In the genomic region with DNA sequence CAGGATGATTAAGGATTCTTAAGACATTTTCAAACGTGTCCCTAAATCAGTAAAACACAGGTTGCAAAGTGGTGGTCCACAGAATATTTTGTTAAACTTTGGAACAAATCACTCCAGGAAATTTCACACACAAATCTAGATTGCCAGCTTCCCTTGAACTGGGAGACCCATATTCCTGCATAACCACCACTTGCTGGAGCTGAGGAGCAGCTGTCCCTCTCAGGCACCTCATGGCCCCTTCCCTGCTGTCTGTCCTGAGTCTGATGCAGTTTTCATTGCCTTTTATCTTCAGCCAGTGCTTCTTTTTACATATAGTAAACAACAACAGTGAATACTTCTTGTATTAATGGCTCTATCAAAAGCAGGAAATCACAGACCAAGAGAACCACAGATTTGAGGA, we compare ENCODE assay signal across 28 cellular contexts.
DNase-seq lines count a peak whose midpoint lies in the region; ATAC-seq and TF ChIP-seq lines count a peak whose summit lies in the region.
"Had no signal": no experiment of that assay in that cellular context is flagged by ENCODE, and none has a peak within 500 bp of the region (broad histone marks: within the 10 kb centered on the region; RNA-seq: fewer than 3 reads in every experiment).

No MANE protein-coding gene starts in this region.

- H3K9me3 ChIP-seq in HUES64 (ENCODE audit: insufficient read depth, low read depth, low read length): no peaks in the 10 kb centered on the region
- no peaks in the 10 kb centered on the region for H3K9me3 ChIP-seq in ectodermal cell (ENCODE audit: control insufficient read depth, low read length)
- no peaks in the 10 kb centered on the region for H3K9me3 ChIP-seq in neural progenitor cell (ENCODE audit: low read depth)
- H3K9me3 ChIP-seq: colonic mucosa, HAP-1, Peyer's patch, stomach, thyroid gland had no signal

- H3K36me3 ChIP-seq in HUES64 (ENCODE audit: insufficient read depth, low read length) (peaks cover 61% of the 10 kb centered on the region), ectodermal cell (ENCODE audit: control insufficient read depth, insufficient read depth, low read length) (peaks cover 27% of the 10 kb centered on the region), neural progenitor cell (no peaks in the 10 kb centered on the region)
- H3K36me3 ChIP-seq: colonic mucosa had no signal

- H3K4me2 ChIP-seq in neural progenitor cell: no peak overlapping the region

- H3K4me3 Mint-ChIP-seq in neural progenitor cell: no peak overlapping the region
- H3K4me3 Mint-ChIP-seq: activated CD4-positive, alpha-beta T cell treated with anti-CD3 and anti-CD28 coated beads, Interleukin-2, amount 10 ng/mL, durations not matched to agents 24 days and 14 days; activated naive CD4-positive, alpha-beta T cell treated with anti-CD3 and anti-CD28 coated beads, Interleukin-2, amount 10 ng/mL, durations not matched to agents 7 days and 5 days; activated T-cell treated with anti-CD3 and anti-CD28 coated beads, Interleukin-2, amount 50 U/mL, for 72 hours; CD8-positive, alpha-beta memory T cell; effector memory CD8-positive, alpha-beta T cell had no signal

- no peaks in the 10 kb centered on the region for H3K9me3 Mint-ChIP-seq in neural progenitor cell
- H3K9me3 Mint-ChIP-seq: activated CD4-positive, alpha-beta T cell treated with anti-CD3 and anti-CD28 coated beads, Interleukin-2, amount 10 ng/mL, durations not matched to agents 24 days and 14 days; activated naive CD4-positive, alpha-beta T cell treated with anti-CD3 and anti-CD28 coated beads, Interleukin-2, amount 10 ng/mL, durations not matched to agents 7 days and 5 days; activated T-cell treated with anti-CD3 and anti-CD28 coated beads, Interleukin-2, amount 50 U/mL, for 72 hours; CD8-positive, alpha-beta memory T cell; effector memory CD8-positive, alpha-beta T cell had no signal

- H3K27ac Mint-ChIP-seq in neural progenitor cell: no peak overlapping the region
- H3K27ac Mint-ChIP-seq: activated CD4-positive, alpha-beta T cell treated with anti-CD3 and anti-CD28 coated beads, Interleukin-2, amount 10 ng/mL, durations not matched to agents 24 days and 14 days had no signal

- ATAC-seq in HG02610 (IDR thresholded peaks at IDR 0.05; ENCODE audit: unreplicated experiment) (no peak), HG03521 (IDR thresholded peaks at IDR 0.05; ENCODE audit: unreplicated experiment) (no peak)
- ATAC-seq: activated T-cell treated with anti-CD3 and anti-CD28 coated beads, Interleukin-2, amount 50 U/mL, for 72 hours; effector memory CD8-positive, alpha-beta T cell; esophagus mucosa had no signal

- H3K4me1 ChIP-seq in HUES64 (ENCODE audit: insufficient read depth, low read length) (peaks cover 20% of the 10 kb centered on the region), ectodermal cell (ENCODE audit: control insufficient read depth, insufficient read depth, low read length) (peaks cover 20% of the 10 kb centered on the region), neural progenitor cell (peaks cover 22% of the 10 kb centered on the region)
- H3K4me1 ChIP-seq: colonic mucosa, Peyer's patch had no signal

- H3K36me3 Mint-ChIP-seq in neural progenitor cell: peaks cover 19% of the 10 kb centered on the region

- H3K79me2 ChIP-seq in neural progenitor cell (ENCODE audit: low read depth): peaks cover 48% of the 10 kb centered on the region

- H3F3A ChIP-seq in neural progenitor cell (ENCODE audit: low read depth): peaks cover 17% of the 10 kb centered on the region

- WGBS in HUES64: 38% methylated on average over 1 of the region's 1 CpG
- 42 to 55% methylated on average over 1 of the region's 1 CpG for WGBS in ectodermal cell, 2 experiments

- no peak overlapping the region for H2AFZ ChIP-seq in neural progenitor cell (replicated peaks)

- H3K27ac ChIP-seq in HUES64 (ENCODE audit: low read depth, low read length) (peak overlapping the region; percentile 47; the same call in 1 of the 2 replicates), ectodermal cell (ENCODE audit: insufficient read depth, low read depth, low read length, poor library complexity, severe bottlenecking) (peak overlapping the region; percentile 65), neural progenitor cell (peak overlapping the region; percentile 23)
- H3K27ac ChIP-seq: colonic mucosa, Peyer's patch, stomach, thyroid gland, WERI-Rb-1 had no signal

- no peak overlapping the region for H3K4me3 ChIP-seq in HUES64 (ENCODE audit: low read length)
- H3K4me3 ChIP-seq in ectodermal cell (ENCODE audit: insufficient read depth, low read depth, low read length): no peak overlapping the region
- H3K4me3 ChIP-seq in neural progenitor cell: no peak overlapping the region
- H3K4me3 ChIP-seq: colonic mucosa, HAP-1, Peyer's patch, skin epidermis, stomach, thyroid gland had no signal

- TF ChIP-seq CTCF in neural progenitor cell (IDR thresholded peaks at IDR 0.05): no peak

- no peaks in the 10 kb centered on the region for H3K27me3 Mint-ChIP-seq in neural progenitor cell (ENCODE audit: insufficient read depth, low read depth)
- H3K27me3 Mint-ChIP-seq: activated CD4-positive, alpha-beta T cell treated with anti-CD3 and anti-CD28 coated beads, Interleukin-2, amount 10 ng/mL, durations not matched to agents 24 days and 14 days; activated naive CD4-positive, alpha-beta T cell treated with anti-CD3 and anti-CD28 coated beads, Interleukin-2, amount 10 ng/mL, durations not matched to agents 7 days and 5 days; effector memory CD8-positive, alpha-beta T cell had no signal

- DNase-seq in NCI-H82 (lab: John Stamatoyannopoulos, UW): peak; percentile 23
- no peak for DNase-seq in NCI-H82 treated with DMSO at 0.1 percent for 48 hours (lab: John Stamatoyannopoulos, UW; ENCODE audit: unreplicated experiment)
- no peak for DNase-seq in neural progenitor cell (ENCODE audit: low spot score)
- DNase-seq in posterior vena cava (ENCODE audit: low spot score): no peak
- DNase-seq: activated CD4-positive, alpha-beta T cell treated with anti-CD3 and anti-CD28 coated beads, Interleukin-2, amount 10 ng/mL, durations not matched to agents 24 days and 14 days; activated naive CD4-positive, alpha-beta T cell treated with anti-CD3 and anti-CD28 coated beads, Interleukin-2, amount 10 ng/mL, durations not matched to agents 7 days and 5 days; activated T-cell treated with anti-CD3 and anti-CD28 coated beads, Interleukin-2, amount 50 U/mL, for 72 hours; CD8-positive, alpha-beta memory T cell; colonic mucosa; effector memory CD8-positive, alpha-beta T cell; head of caudate nucleus; Kasumi-1; NCI-H1694; NCI-H2171 treated with DMSO at 0.1 percent for 48 hours; Peyer's patch; SHP77 treated with DMSO at 0.1 percent for 48 hours; stomach; SW 1271; T1000; thyroid gland; WERI-Rb-1 had no signal

- H3K4me1 Mint-ChIP-seq in neural progenitor cell: peaks cover 22% of the 10 kb centered on the region

- peaks cover 34% of the 10 kb centered on the region for H4K20me1 ChIP-seq in neural progenitor cell (ENCODE audit: low read depth)

- H3K9ac ChIP-seq in HUES64 (ENCODE audit: low read depth, low read length): no peak overlapping the region; the same call in 1 of the 2 replicates
- no peak overlapping the region for H3K9ac ChIP-seq in neural progenitor cell

- intact Hi-C loops in posterior vena cava (cut with DNase I): no loop called here

- H3K27me3 ChIP-seq in HUES64 (ENCODE audit: insufficient read depth, low read length) (no peaks in the 10 kb centered on the region), ectodermal cell (ENCODE audit: control insufficient read depth, insufficient read depth, low read length, poor library complexity, severe bottlenecking) (no peaks in the 10 kb centered on the region), neural progenitor cell (no peaks in the 10 kb centered on the region)
- H3K27me3 ChIP-seq: colonic mucosa, Peyer's patch, stomach, thyroid gland had no signal
